ENCODE assay signal across 1 cellular context in the genomic region with DNA sequence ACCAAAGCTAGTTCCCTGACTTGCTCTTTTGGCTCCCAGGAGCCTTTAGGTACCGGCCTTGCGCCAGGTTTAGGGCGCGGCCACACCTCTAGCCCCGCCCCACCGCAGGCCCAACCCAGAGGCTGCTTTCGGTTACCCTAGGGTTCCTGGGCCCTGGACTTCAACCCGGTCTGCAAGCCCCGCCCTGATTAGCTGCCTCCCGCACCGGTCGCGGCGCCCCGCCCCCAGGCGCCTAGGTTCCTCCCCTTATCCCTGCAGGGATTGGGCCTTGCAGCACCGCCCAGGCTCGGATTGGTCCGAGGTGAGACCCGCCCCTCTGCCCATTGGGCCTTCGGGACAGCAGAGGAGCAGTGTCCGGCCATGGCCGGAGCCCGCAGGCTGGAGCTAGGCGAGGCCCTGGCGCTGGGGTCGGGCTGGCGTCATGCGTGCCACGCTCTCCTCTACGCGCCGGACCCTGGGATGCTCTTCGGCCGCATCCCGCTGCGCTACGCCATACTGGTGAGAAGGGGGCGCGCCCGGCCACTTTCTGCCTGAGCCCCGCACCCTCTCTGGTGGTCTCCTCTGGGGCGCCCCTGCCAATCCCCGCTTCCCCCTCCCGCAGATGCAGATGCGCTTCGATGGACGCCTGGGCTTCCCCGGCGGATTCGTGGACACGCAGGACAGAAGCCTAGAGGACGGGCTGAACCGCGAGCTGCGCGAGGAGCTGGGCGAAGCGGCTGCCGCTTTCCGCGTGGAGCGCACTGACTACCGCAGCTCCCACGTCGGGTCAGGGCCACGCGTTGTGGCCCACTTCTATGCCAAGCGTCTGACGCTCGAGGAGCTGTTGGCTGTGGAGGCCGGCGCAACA.
TF ChIP-seq lines count a peak whose summit lies in the region.

A gene (plus strand): TSS at position 330 of the 847 bp plus-strand sequence. CDS start 31 bp downstream, at position 361.

TF ChIP-seq in HepG2, 621 proteins besides CTCF, POLR2A, EP300 and RAD21 (continued from another document and continues in another):
- TF ChIP-seq SYNCRIP (IDR thresholded peaks at IDR 0.05; ENCODE audit: insufficient read depth, low read depth, low read length) (no peak), KLF13 (CRISPR knock-in tag; IDR thresholded peaks at IDR 0.05) (0 out of 2 replicates have a peak, but pooled peaks have one; percentile 49), IRF2 (CRISPR knock-in tag; IDR thresholded peaks at IDR 0.05) (peak; percentile 85), EEA1 (CRISPR knock-in tag; IDR thresholded peaks at IDR 0.05; ENCODE audit: borderline replicate concordance) (0 out of 2 replicates have a peak, but pooled peaks have one; percentile 32), ZNF160 (CRISPR knock-in tag; IDR thresholded peaks at IDR 0.05) (peak; percentile 32; the same call in 1 of the 2 replicates), BHLHE40 (IDR thresholded peaks at IDR 0.05; ENCODE audit: low read length) (no peak), ZBTB21 (CRISPR knock-in tag; IDR thresholded peaks at IDR 0.05) (no peak), FOXP1 (IDR thresholded peaks at IDR 0.05) (no peak), FOXP1 (CRISPR knock-in tag; IDR thresholded peaks at IDR 0.05) (no peak), RFXAP (CRISPR knock-in tag; IDR thresholded peaks at IDR 0.05; ENCODE audit: borderline replicate concordance) (peak; percentile 83), ZFP1 (CRISPR knock-in tag; IDR thresholded peaks at IDR 0.05) (no peak), ELF1 (CRISPR knock-in tag; IDR thresholded peaks at IDR 0.05) (no peak; the same call in 1 of the 2 replicates), PHB2 (IDR thresholded peaks at IDR 0.05; ENCODE audit: partially characterized antibody) (no peak), ATAD3A (CRISPR knock-in tag; IDR thresholded peaks at IDR 0.05) (no peak), RFXANK (CRISPR knock-in tag; IDR thresholded peaks at IDR 0.05) (no peak), MAFK (conservative IDR thresholded peaks at IDR 0.05 in 1 of 2, IDR thresholded peaks at IDR 0.05 in 1 of 2; ENCODE audit: low read length in 2 of 2) (no peak), ZNF124 (CRISPR knock-in tag; IDR thresholded peaks at IDR 0.05) (0 out of 2 replicates have a peak, but pooled peaks have one; percentile 6), ZSCAN29 (CRISPR knock-in tag; conservative IDR thresholded peaks at IDR 0.05) (no peak), ASH2L (IDR thresholded peaks at IDR 0.05; ENCODE audit: insufficient read length, low read depth, low read length) (peak; percentile 59), JUND (CRISPR knock-in tag; IDR thresholded peaks at IDR 0.05) (no peak), GABPA (IDR thresholded peaks at IDR 0.05; ENCODE audit: low read depth, low read length) (no peak), GABPA (CRISPR knock-in tag; IDR thresholded peaks at IDR 0.05; ENCODE audit: low read depth) (peak; percentile 50), SSRP1 (CRISPR knock-in tag; IDR thresholded peaks at IDR 0.05) (no peak), SPEN (CRISPR knock-in tag; IDR thresholded peaks at IDR 0.05; ENCODE audit: low read depth) (peak; percentile 81), ZNF891 (CRISPR knock-in tag; IDR thresholded peaks at IDR 0.05) (no peak), ZNF563 (CRISPR knock-in tag; IDR thresholded peaks at IDR 0.05) (peak; percentile 60), BORCS8-MEF2B (CRISPR knock-in tag; IDR thresholded peaks at IDR 0.05) (peak; percentile 37; the same call in 1 of the 2 replicates), ZNF430 (CRISPR knock-in tag; IDR thresholded peaks at IDR 0.05) (peak; percentile 76; the same call in 1 of the 2 replicates), NPAS2 (CRISPR knock-in tag; IDR thresholded peaks at IDR 0.05; ENCODE audit: borderline replicate concordance) (no peak), ZNF720 (CRISPR knock-in tag; IDR thresholded peaks at IDR 0.05) (no peak)
- TF ChIP-seq, protein P1, sequence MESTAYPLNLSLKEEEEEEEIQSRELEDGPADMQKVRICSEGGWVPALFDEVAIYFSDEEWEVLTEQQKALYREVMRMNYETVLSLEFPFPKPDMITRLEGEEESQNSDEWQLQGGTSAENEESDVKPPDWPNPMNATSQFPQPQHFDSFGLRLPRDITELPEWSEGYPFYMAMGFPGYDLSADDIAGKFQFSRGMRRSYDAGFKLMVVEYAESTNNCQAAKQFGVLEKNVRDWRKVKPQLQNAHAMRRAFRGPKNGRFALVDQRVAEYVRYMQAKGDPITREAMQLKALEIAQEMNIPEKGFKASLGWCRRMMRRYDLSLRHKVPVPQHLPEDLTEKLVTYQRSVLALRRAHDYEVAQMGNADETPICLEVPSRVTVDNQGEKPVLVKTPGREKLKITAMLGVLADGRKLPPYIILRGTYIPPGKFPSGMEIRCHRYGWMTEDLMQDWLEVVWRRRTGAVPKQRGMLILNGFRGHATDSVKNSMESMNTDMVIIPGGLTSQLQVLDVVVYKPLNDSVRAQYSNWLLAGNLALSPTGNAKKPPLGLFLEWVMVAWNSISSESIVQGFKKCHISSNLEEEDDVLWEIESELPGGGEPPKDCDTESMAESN (CRISPR knock-in tag; conservative IDR thresholded peaks at IDR 0.05): 0 out of 2 replicates have a peak, but pooled peaks have one; percentile 19
- TF ChIP-seq, protein P2, sequence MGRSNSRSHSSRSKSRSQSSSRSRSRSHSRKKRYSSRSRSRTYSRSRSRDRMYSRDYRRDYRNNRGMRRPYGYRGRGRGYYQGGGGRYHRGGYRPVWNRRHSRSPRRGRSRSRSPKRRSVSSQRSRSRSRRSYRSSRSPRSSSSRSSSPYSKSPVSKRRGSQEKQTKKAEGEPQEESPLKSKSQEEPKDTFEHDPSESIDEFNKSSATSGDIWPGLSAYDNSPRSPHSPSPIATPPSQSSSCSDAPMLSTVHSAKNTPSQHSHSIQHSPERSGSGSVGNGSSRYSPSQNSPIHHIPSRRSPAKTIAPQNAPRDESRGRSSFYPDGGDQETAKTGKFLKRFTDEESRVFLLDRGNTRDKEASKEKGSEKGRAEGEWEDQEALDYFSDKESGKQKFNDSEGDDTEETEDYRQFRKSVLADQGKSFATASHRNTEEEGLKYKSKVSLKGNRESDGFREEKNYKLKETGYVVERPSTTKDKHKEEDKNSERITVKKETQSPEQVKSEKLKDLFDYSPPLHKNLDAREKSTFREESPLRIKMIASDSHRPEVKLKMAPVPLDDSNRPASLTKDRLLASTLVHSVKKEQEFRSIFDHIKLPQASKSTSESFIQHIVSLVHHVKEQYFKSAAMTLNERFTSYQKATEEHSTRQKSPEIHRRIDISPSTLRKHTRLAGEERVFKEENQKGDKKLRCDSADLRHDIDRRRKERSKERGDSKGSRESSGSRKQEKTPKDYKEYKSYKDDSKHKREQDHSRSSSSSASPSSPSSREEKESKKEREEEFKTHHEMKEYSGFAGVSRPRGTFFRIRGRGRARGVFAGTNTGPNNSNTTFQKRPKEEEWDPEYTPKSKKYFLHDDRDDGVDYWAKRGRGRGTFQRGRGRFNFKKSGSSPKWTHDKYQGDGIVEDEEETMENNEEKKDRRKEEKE (IDR thresholded peaks at IDR 0.05): no peak
- TF ChIP-seq, protein P3, sequence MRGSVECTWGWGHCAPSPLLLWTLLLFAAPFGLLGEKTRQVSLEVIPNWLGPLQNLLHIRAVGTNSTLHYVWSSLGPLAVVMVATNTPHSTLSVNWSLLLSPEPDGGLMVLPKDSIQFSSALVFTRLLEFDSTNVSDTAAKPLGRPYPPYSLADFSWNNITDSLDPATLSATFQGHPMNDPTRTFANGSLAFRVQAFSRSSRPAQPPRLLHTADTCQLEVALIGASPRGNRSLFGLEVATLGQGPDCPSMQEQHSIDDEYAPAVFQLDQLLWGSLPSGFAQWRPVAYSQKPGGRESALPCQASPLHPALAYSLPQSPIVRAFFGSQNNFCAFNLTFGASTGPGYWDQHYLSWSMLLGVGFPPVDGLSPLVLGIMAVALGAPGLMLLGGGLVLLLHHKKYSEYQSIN (CRISPR knock-in tag; IDR thresholded peaks at IDR 0.05; ENCODE audit: borderline replicate concordance): 0 out of 2 replicates have a peak, but pooled peaks have one; percentile 26
- TF ChIP-seq, protein P4, sequence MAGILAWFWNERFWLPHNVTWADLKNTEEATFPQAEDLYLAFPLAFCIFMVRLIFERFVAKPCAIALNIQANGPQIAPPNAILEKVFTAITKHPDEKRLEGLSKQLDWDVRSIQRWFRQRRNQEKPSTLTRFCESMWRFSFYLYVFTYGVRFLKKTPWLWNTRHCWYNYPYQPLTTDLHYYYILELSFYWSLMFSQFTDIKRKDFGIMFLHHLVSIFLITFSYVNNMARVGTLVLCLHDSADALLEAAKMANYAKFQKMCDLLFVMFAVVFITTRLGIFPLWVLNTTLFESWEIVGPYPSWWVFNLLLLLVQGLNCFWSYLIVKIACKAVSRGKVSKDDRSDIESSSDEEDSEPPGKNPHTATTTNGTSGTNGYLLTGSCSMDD (CRISPR knock-in tag; IDR thresholded peaks at IDR 0.05): 0 out of 2 replicates have a peak, but pooled peaks have one; percentile 39
- TF ChIP-seq, protein P5, sequence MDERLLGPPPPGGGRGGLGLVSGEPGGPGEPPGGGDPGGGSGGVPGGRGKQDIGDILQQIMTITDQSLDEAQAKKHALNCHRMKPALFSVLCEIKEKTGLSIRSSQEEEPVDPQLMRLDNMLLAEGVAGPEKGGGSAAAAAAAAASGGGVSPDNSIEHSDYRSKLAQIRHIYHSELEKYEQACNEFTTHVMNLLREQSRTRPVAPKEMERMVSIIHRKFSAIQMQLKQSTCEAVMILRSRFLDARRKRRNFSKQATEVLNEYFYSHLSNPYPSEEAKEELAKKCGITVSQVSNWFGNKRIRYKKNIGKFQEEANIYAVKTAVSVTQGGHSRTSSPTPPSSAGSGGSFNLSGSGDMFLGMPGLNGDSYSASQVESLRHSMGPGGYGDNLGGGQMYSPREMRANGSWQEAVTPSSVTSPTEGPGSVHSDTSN (CRISPR knock-in tag; IDR thresholded peaks at IDR 0.05): no peak
- TF ChIP-seq, protein P6, sequence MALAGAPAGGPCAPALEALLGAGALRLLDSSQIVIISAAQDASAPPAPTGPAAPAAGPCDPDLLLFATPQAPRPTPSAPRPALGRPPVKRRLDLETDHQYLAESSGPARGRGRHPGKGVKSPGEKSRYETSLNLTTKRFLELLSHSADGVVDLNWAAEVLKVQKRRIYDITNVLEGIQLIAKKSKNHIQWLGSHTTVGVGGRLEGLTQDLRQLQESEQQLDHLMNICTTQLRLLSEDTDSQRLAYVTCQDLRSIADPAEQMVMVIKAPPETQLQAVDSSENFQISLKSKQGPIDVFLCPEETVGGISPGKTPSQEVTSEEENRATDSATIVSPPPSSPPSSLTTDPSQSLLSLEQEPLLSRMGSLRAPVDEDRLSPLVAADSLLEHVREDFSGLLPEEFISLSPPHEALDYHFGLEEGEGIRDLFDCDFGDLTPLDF (CRISPR knock-in tag; IDR thresholded peaks at IDR 0.05): peak; percentile 67
- TF ChIP-seq, protein P7, sequence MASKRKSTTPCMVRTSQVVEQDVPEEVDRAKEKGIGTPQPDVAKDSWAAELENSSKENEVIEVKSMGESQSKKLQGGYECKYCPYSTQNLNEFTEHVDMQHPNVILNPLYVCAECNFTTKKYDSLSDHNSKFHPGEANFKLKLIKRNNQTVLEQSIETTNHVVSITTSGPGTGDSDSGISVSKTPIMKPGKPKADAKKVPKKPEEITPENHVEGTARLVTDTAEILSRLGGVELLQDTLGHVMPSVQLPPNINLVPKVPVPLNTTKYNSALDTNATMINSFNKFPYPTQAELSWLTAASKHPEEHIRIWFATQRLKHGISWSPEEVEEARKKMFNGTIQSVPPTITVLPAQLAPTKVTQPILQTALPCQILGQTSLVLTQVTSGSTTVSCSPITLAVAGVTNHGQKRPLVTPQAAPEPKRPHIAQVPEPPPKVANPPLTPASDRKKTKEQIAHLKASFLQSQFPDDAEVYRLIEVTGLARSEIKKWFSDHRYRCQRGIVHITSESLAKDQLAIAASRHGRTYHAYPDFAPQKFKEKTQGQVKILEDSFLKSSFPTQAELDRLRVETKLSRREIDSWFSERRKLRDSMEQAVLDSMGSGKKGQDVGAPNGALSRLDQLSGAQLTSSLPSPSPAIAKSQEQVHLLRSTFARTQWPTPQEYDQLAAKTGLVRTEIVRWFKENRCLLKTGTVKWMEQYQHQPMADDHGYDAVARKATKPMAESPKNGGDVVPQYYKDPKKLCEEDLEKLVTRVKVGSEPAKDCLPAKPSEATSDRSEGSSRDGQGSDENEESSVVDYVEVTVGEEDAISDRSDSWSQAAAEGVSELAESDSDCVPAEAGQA (IDR thresholded peaks at IDR 0.05; ENCODE audit: low read depth): no peak
- TF ChIP-seq, protein P7 (CRISPR knock-in tag; IDR thresholded peaks at IDR 0.05; ENCODE audit: borderline replicate concordance): no peak
- TF ChIP-seq, protein P8, sequence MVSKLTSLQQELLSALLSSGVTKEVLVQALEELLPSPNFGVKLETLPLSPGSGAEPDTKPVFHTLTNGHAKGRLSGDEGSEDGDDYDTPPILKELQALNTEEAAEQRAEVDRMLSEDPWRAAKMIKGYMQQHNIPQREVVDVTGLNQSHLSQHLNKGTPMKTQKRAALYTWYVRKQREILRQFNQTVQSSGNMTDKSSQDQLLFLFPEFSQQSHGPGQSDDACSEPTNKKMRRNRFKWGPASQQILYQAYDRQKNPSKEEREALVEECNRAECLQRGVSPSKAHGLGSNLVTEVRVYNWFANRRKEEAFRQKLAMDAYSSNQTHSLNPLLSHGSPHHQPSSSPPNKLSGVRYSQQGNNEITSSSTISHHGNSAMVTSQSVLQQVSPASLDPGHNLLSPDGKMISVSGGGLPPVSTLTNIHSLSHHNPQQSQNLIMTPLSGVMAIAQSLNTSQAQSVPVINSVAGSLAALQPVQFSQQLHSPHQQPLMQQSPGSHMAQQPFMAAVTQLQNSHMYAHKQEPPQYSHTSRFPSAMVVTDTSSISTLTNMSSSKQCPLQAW (CRISPR knock-in tag; IDR thresholded peaks at IDR 0.05): peak; percentile 80; the same call in 1 of the 2 replicates
- TF ChIP-seq, protein P9, sequence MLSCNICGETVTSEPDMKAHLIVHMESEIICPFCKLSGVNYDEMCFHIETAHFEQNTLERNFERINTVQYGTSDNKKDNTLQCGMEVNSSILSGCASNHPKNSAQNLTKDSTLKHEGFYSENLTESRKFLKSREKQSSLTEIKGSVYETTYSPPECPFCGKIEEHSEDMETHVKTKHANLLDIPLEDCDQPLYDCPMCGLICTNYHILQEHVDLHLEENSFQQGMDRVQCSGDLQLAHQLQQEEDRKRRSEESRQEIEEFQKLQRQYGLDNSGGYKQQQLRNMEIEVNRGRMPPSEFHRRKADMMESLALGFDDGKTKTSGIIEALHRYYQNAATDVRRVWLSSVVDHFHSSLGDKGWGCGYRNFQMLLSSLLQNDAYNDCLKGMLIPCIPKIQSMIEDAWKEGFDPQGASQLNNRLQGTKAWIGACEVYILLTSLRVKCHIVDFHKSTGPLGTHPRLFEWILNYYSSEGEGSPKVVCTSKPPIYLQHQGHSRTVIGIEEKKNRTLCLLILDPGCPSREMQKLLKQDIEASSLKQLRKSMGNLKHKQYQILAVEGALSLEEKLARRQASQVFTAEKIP (CRISPR knock-in tag; IDR thresholded peaks at IDR 0.05; ENCODE audit: borderline replicate concordance): no peak
